ENCODE assay signal across 14 cellular contexts in genomic region chr15:38577405-38577987, GRCh38. TPM values are rescaled to one million over a fixed set of nuclear protein-coding genes. Genes with fewer than 3 reads are reported as not detected.
DNase-seq lines count a peak whose midpoint lies in the region; ATAC-seq lines count a peak whose summit lies in the region.
"Had no signal": no experiment of that assay in that cellular context is flagged by ENCODE, and none has a peak within 500 bp of the region (broad histone marks: within the 10 kb centered on the region; RNA-seq: fewer than 3 reads in every experiment).

No MANE protein-coding gene starts in this region.

- no peaks in the 10 kb centered on the region for H3K9me2 ChIP-seq in Karpas-422 (replicated peaks; ENCODE audit: insufficient read depth, low read length)

- H3K4me3 ChIP-seq in Karpas-422 (ENCODE audit: low read length), result no peak overlapping the region
- H3K4me3 ChIP-seq: HAP-1, SJSA1 had no signal

- POLR2A ChIA-PET in activated naive CD8-positive, alpha-beta T cell treated with anti-CD3 and anti-CD28 coated beads, Interleukin-2, amount 10 ng/mL, durations not matched to agents 7 days and 5 days (lab: Charles Lee), result no interaction called here

- no peak overlapping the region for H3K27ac ChIP-seq in Karpas-422 (ENCODE audit: low read length)
- H3K27ac ChIP-seq: C4-2B, HL-60, SJSA1 had no signal

- H3K79me2 ChIP-seq in Karpas-422 (ENCODE audit: low read length), result no peaks in the 10 kb centered on the region

- H3K27ac Mint-ChIP-seq in activated T-cell treated with anti-CD3 and anti-CD28 coated beads, Interleukin-2, amount 50 U/mL, for 72 hours, result peak overlapping the region; percentile 25
- H3K27ac Mint-ChIP-seq in activated naive CD8-positive, alpha-beta T cell treated with anti-CD3 and anti-CD28 coated beads, Interleukin-2, amount 10 ng/mL, durations not matched to agents 7 days and 5 days, result peak overlapping the region; percentile 44
- peak overlapping the region; percentile 67 for H3K27ac Mint-ChIP-seq in stimulated activated effector memory CD8-positive, alpha-beta T cell treated with anti-CD3 and anti-CD28 coated beads, Interleukin-12 subunit alpha, Interleukin-12 subunit beta, amount 100 ng/mL, for 72 hours
- H3K27ac Mint-ChIP-seq in activated T-helper 1 cell treated with anti-CD3 and anti-CD28 coated beads, Interleukin-12 subunit alpha, Interleukin-12 subunit beta, Interleukin-2, Interleukin-4 antibody, amounts not matched to agents 30 ng/mL and 10 ng/mL and 1 ng/mL, durations not matched to agents 14 hours and 24 hours and 36 hours, result no peak overlapping the region

- H4K20me1 ChIP-seq in Karpas-422 (ENCODE audit: insufficient read depth, low read depth, low read length), result no peaks in the 10 kb centered on the region

- ATAC-seq in activated T-cell treated with anti-CD3 and anti-CD28 coated beads, Interleukin-2, amount 50 U/mL, for 72 hours (replicated peaks in 1 of 2), result no peak
- ATAC-seq in activated naive CD8-positive, alpha-beta T cell treated with anti-CD3 and anti-CD28 coated beads, Interleukin-2, amount 10 ng/mL, durations not matched to agents 7 days and 5 days (ENCODE audit: low read depth), result no peak
- ATAC-seq in stimulated activated effector memory CD8-positive, alpha-beta T cell treated with anti-CD3 and anti-CD28 coated beads, Interleukin-12 subunit alpha, Interleukin-12 subunit beta, amount 100 ng/mL, for 72 hours, result no peak

- peaks cover 23% of the 10 kb centered on the region for H3K4me1 Mint-ChIP-seq in activated T-cell treated with anti-CD3 and anti-CD28 coated beads, Interleukin-2, amount 50 U/mL, for 72 hours (ENCODE audit: low read depth)
- peaks cover 22% of the 10 kb centered on the region for H3K4me1 Mint-ChIP-seq in activated naive CD8-positive, alpha-beta T cell treated with anti-CD3 and anti-CD28 coated beads, Interleukin-2, amount 10 ng/mL, durations not matched to agents 7 days and 5 days
- H3K4me1 Mint-ChIP-seq in stimulated activated effector memory CD8-positive, alpha-beta T cell treated with anti-CD3 and anti-CD28 coated beads, Interleukin-12 subunit alpha, Interleukin-12 subunit beta, amount 100 ng/mL, for 72 hours, result peaks cover 31% of the 10 kb centered on the region
- H3K4me1 Mint-ChIP-seq in activated T-helper 1 cell treated with anti-CD3 and anti-CD28 coated beads, Interleukin-12 subunit alpha, Interleukin-12 subunit beta, Interleukin-2, Interleukin-4 antibody, amounts not matched to agents 30 ng/mL and 10 ng/mL and 1 ng/mL, durations not matched to agents 14 hours and 24 hours and 36 hours (ENCODE audit: low read depth), result peaks cover 14% of the 10 kb centered on the region

- peak overlapping the region in 1 of 2 donors; percentile 54 for H3K4me3 Mint-ChIP-seq in activated T-cell treated with anti-CD3 and anti-CD28 coated beads, Interleukin-2, amount 50 U/mL, for 72 hours
- peak overlapping the region; percentile 7 for H3K4me3 Mint-ChIP-seq in activated naive CD8-positive, alpha-beta T cell treated with anti-CD3 and anti-CD28 coated beads, Interleukin-2, amount 10 ng/mL, durations not matched to agents 7 days and 5 days
- H3K4me3 Mint-ChIP-seq in stimulated activated effector memory CD8-positive, alpha-beta T cell treated with anti-CD3 and anti-CD28 coated beads, Interleukin-12 subunit alpha, Interleukin-12 subunit beta, amount 100 ng/mL, for 72 hours, result peak overlapping the region; percentile 32
- no peak overlapping the region for H3K4me3 Mint-ChIP-seq in activated T-helper 1 cell treated with anti-CD3 and anti-CD28 coated beads, Interleukin-12 subunit alpha, Interleukin-12 subunit beta, Interleukin-2, Interleukin-4 antibody, amounts not matched to agents 30 ng/mL and 10 ng/mL and 1 ng/mL, durations not matched to agents 14 hours and 24 hours and 36 hours

- H3K9me3 ChIP-seq in Karpas-422 (ENCODE audit: low read length), result no peaks in the 10 kb centered on the region
- H3K9me3 ChIP-seq: HAP-1, SJSA1 had no signal

- no peak for DNase-seq in activated T-cell treated with anti-CD3 and anti-CD28 coated beads, Interleukin-2, amount 50 U/mL, for 72 hours
- no peak for DNase-seq in activated T-cell treated with anti-CD3 and anti-CD28 coated beads, Interleukin-2, amount 50 U/mL, for 1 hour
- DNase-seq in Karpas-422, result peak; percentile 40
- DNase-seq in activated naive CD8-positive, alpha-beta T cell treated with anti-CD3 and anti-CD28 coated beads, Interleukin-2, amount 10 ng/mL, durations not matched to agents 7 days and 5 days, result no peak
- no peak for DNase-seq in stimulated activated effector memory CD8-positive, alpha-beta T cell treated with anti-CD3 and anti-CD28 coated beads, Interleukin-12 subunit alpha, Interleukin-12 subunit beta, amount 100 ng/mL, for 72 hours (ENCODE audit: low spot score in 2 of 2)
- DNase-seq in activated T-helper 1 cell treated with anti-CD3 and anti-CD28 coated beads, Interleukin-12 subunit alpha, Interleukin-12 subunit beta, Interleukin-2, Interleukin-4 antibody, amounts not matched to agents 30 ng/mL and 10 ng/mL and 1 ng/mL, durations not matched to agents 14 hours and 24 hours and 36 hours (ENCODE audit: low spot score), result no peak
- DNase-seq in stimulated activated CD4-positive, alpha-beta T cell treated with anti-CD3 and anti-CD28 coated beads, Interleukin-2, amount 100 ng/mL, for 48 hours, result no peak
- DNase-seq: DMS79, NCI-H187 treated with DMSO at 0.1 percent for 48 hours, NCI-H446 treated with DMSO at 0.1 percent for 48 hours had no signal

- intact Hi-C loops in activated T-helper 1 cell treated with anti-CD3 and anti-CD28 coated beads, Interleukin-12 subunit alpha, Interleukin-12 subunit beta, Interleukin-2, Interleukin-4 antibody, amounts not matched to agents 30 ng/mL and 10 ng/mL and 1 ng/mL, durations not matched to agents 14 hours and 24 hours and 36 hours (cut with micrococcal nuclease), result no loop called here

- no peaks in the 10 kb centered on the region for H3K27me3 Mint-ChIP-seq in activated T-cell treated with anti-CD3 and anti-CD28 coated beads, Interleukin-2, amount 50 U/mL, for 72 hours (ENCODE audit: low read depth)
- H3K27me3 Mint-ChIP-seq in activated naive CD8-positive, alpha-beta T cell treated with anti-CD3 and anti-CD28 coated beads, Interleukin-2, amount 10 ng/mL, durations not matched to agents 7 days and 5 days, result peaks cover 2% of the 10 kb centered on the region
- peaks cover 3% of the 10 kb centered on the region for H3K27me3 Mint-ChIP-seq in activated T-helper 1 cell treated with anti-CD3 and anti-CD28 coated beads, Interleukin-12 subunit alpha, Interleukin-12 subunit beta, Interleukin-2, Interleukin-4 antibody, amounts not matched to agents 30 ng/mL and 10 ng/mL and 1 ng/mL, durations not matched to agents 14 hours and 24 hours and 36 hours (ENCODE audit: insufficient read depth)

- H3K4me1 ChIP-seq in Karpas-422 (ENCODE audit: low read length), result no peaks in the 10 kb centered on the region
- H3K4me1 ChIP-seq: HAP-1, SJSA1 had no signal

- H3K36me3 ChIP-seq in Karpas-422 (ENCODE audit: insufficient read depth, low read length), result no peaks in the 10 kb centered on the region
- H3K36me3 ChIP-seq: HAP-1, SJSA1 had no signal

- H3K4me2 ChIP-seq in Karpas-422 (ENCODE audit: low read depth, low read length, poor library complexity, severe bottlenecking), result no peak overlapping the region

- H3K9me3 Mint-ChIP-seq in activated T-cell treated with anti-CD3 and anti-CD28 coated beads, Interleukin-2, amount 50 U/mL, for 72 hours, result peaks cover 2 to 9% of the 10 kb centered on the region in 2 donors
- H3K9me3 Mint-ChIP-seq in activated naive CD8-positive, alpha-beta T cell treated with anti-CD3 and anti-CD28 coated beads, Interleukin-2, amount 10 ng/mL, durations not matched to agents 7 days and 5 days, result peaks cover 9% of the 10 kb centered on the region
- peaks cover 2% of the 10 kb centered on the region for H3K9me3 Mint-ChIP-seq in stimulated activated effector memory CD8-positive, alpha-beta T cell treated with anti-CD3 and anti-CD28 coated beads, Interleukin-12 subunit alpha, Interleukin-12 subunit beta, amount 100 ng/mL, for 72 hours
- H3K9me3 Mint-ChIP-seq in activated T-helper 1 cell treated with anti-CD3 and anti-CD28 coated beads, Interleukin-12 subunit alpha, Interleukin-12 subunit beta, Interleukin-2, Interleukin-4 antibody, amounts not matched to agents 30 ng/mL and 10 ng/mL and 1 ng/mL, durations not matched to agents 14 hours and 24 hours and 36 hours, result peaks cover 9% of the 10 kb centered on the region

- H3K36me3 Mint-ChIP-seq in activated T-cell treated with anti-CD3 and anti-CD28 coated beads, Interleukin-2, amount 50 U/mL, for 72 hours (ENCODE audit: insufficient read depth in 2 of 2), result peaks cover 2 to 7% of the 10 kb centered on the region in 2 donors
- H3K36me3 Mint-ChIP-seq in activated naive CD8-positive, alpha-beta T cell treated with anti-CD3 and anti-CD28 coated beads, Interleukin-2, amount 10 ng/mL, durations not matched to agents 7 days and 5 days, result peaks cover 8% of the 10 kb centered on the region
- no peaks in the 10 kb centered on the region for H3K36me3 Mint-ChIP-seq in stimulated activated effector memory CD8-positive, alpha-beta T cell treated with anti-CD3 and anti-CD28 coated beads, Interleukin-12 subunit alpha, Interleukin-12 subunit beta, amount 100 ng/mL, for 72 hours
- H3K36me3 Mint-ChIP-seq in activated T-helper 1 cell treated with anti-CD3 and anti-CD28 coated beads, Interleukin-12 subunit alpha, Interleukin-12 subunit beta, Interleukin-2, Interleukin-4 antibody, amounts not matched to agents 30 ng/mL and 10 ng/mL and 1 ng/mL, durations not matched to agents 14 hours and 24 hours and 36 hours (ENCODE audit: low read depth), result no peaks in the 10 kb centered on the region

- H3K9ac ChIP-seq in Karpas-422 (ENCODE audit: low read length), result no peak overlapping the region

- no peak overlapping the region for H2AFZ ChIP-seq in Karpas-422 (ENCODE audit: low read length)

- no peaks in the 10 kb centered on the region for H3K27me3 ChIP-seq in Karpas-422 (ENCODE audit: low read length)
- H3K27me3 ChIP-seq: SJSA1 had no signal

RNA-seq across cellular contexts. Expression of gene RASGRP1, which starts 12.9 kb away (rescaled TPM):
- 100 to 1,000 TPM; 173 to 183 TPM for total RNA-seq in activated T-cell treated with anti-CD3 and anti-CD28 coated beads, Interleukin-2, amount 50 U/mL, for 72 hours
- total RNA-seq in Karpas-422 (2014; rRNA removed; shearing (Covaris generic); ENCODE audit: low replicate concordance), result 51.2 and 71.1 TPM in 2 replicates
- total RNA-seq in activated naive CD8-positive, alpha-beta T cell treated with anti-CD3 and anti-CD28 coated beads, Interleukin-2, amount 10 ng/mL, durations not matched to agents 7 days and 5 days, result 100 to 1,000 TPM; 175 to 179 TPM
- 106 and 110 TPM in 2 replicates for total RNA-seq in activated T-helper 1 cell treated with anti-CD3 and anti-CD28 coated beads, Interleukin-12 subunit alpha, Interleukin-12 subunit beta, Interleukin-2, Interleukin-4 antibody, amounts not matched to agents 30 ng/mL and 10 ng/mL and 1 ng/mL, durations not matched to agents 14 hours and 24 hours and 36 hours
- total RNA-seq: SJSA1 had no signal
